28 cellular contexts compared by ENCODE assay signal in the genomic region with DNA sequence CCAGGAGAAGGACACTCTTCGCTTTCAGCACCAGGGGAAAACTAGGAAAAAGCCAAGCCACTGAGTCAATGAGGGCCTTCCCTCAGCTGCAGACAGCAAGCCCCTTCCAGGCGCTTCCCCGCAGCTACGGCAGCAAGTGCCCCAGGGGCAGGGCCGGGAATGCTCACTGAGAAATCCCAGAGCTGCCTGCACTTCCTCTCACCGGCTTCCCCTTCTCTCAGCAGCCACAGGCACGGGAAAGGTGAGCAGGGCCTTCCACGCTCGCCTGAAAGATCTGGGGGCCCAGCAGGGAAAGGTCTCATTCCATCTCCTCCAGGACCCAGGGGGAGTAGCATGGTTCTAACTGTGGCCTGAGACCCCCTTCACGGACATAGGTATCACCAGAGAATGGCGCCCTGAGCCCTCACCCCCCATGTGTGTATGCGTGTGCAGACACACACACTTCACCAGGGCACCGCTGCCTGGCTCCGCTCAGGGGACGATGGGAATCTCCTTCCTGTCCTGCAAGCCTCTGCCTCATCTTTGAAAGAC. TPM values are rescaled to one million over a fixed set of nuclear protein-coding genes. Genes with fewer than 3 reads are reported as not detected.
DNase-seq lines count a peak whose midpoint lies in the region; ATAC-seq and TF ChIP-seq lines count a peak whose summit lies in the region.
"Had no signal": no experiment of that assay in that cellular context is flagged by ENCODE, and none has a peak within 500 bp of the region (broad histone marks: within the 10 kb centered on the region; RNA-seq: fewer than 3 reads in every experiment).

No MANE protein-coding gene starts in this region.

- H4K8ac ChIP-seq in IMR-90 (ENCODE audit: low read depth in 2 of 2, low read length in 2 of 2), result no peak overlapping the region

- no peaks in the 10 kb centered on the region for H3K27me3 ChIP-seq in BLaER1 treated with 17β-estradiol and CSF1 and Interleukin-3, amounts not matched to agents 10 nM and 100 nM
- H3K27me3 ChIP-seq in IMR-90 (ENCODE audit: control insufficient read depth, insufficient read depth, low read length) (no peaks in the 10 kb centered on the region; the same call in 1 of the 2 replicates), endodermal cell (ENCODE audit: control insufficient read depth, insufficient read depth, low read length, poor library complexity, severe bottlenecking) (no peaks in the 10 kb centered on the region), neural progenitor cell (no peaks in the 10 kb centered on the region), dorsolateral prefrontal cortex (no peaks in the 10 kb centered on the region), colonic mucosa (no peaks in the 10 kb centered on the region)
- H3K27me3 ChIP-seq: heart right ventricle, upper lobe of right lung had no signal

- 97% methylated on average over 3 of the region's 15 CpGs; no CpG with 5 or more reads in 1 of the 2 experiments for WGBS in IMR-90 (ENCODE audit: extremely low coverage in 2 of 2, insufficient read length in 1 of 2), 2 experiments
- WGBS in endodermal cell (ENCODE audit: insufficient coverage in 1 of 2, insufficient read length in 1 of 2), 2 experiments, result 73 to 88% methylated on average over 4 to 15 of the region's 15 CpGs

- CTCF ChIA-PET in IMR-90 (lab: Yijun Ruan, JAX), result no interaction called here

- H4K91ac ChIP-seq in IMR-90 (ENCODE audit: insufficient read depth, low read depth, low read length), result no peak overlapping the region

- no peaks in the 10 kb centered on the region for H3K9me3 ChIP-seq in BLaER1 treated with 17β-estradiol and CSF1 and Interleukin-3, amounts not matched to agents 10 nM and 100 nM (replicated peaks in 1 of 11)
- H3K9me3 ChIP-seq in IMR-90 (ENCODE audit: control insufficient read depth, insufficient read depth, low read length) (no peaks in the 10 kb centered on the region), endodermal cell (ENCODE audit: control insufficient read depth, low read length) (no peaks in the 10 kb centered on the region), neural progenitor cell (ENCODE audit: low read depth) (no peaks in the 10 kb centered on the region), colonic mucosa (no peaks in the 10 kb centered on the region)
- H3K9me3 ChIP-seq: heart right ventricle, upper lobe of right lung had no signal

- H2BK15ac ChIP-seq in IMR-90 (ENCODE audit: low read depth, low read length), result no peak overlapping the region

- H3K27me3 Mint-ChIP-seq in endodermal cell (ENCODE audit: insufficient read depth), result peaks cover 3% of the 10 kb centered on the region
- peaks cover 11% of the 10 kb centered on the region for H3K27me3 Mint-ChIP-seq in neural progenitor cell (ENCODE audit: insufficient read depth, low read depth)
- H3K27me3 Mint-ChIP-seq: activated T-cell treated with anti-CD3 and anti-CD28 coated beads, Interleukin-2, amount 50 U/mL, for 24 hours had no signal

- H3K4me3 Mint-ChIP-seq in endodermal cell (no peak overlapping the region), neural progenitor cell (no peak overlapping the region)
- H3K4me3 Mint-ChIP-seq: activated CD4-positive, alpha-beta T cell treated with anti-CD3 and anti-CD28 coated beads, Interleukin-2, amount 10 ng/mL, durations not matched to agents 24 days and 14 days; activated T-cell treated with anti-CD3 and anti-CD28 coated beads, Interleukin-2, amount 50 U/mL, for 24 hours; T-helper 2 cell treated with Interferon-gamma antibody and Interleukin-4, amounts not matched to agents 5 μg/mL and 100 μg/mL, for 36 hours had no signal

- peaks cover 27% of the 10 kb centered on the region for H3K4me1 Mint-ChIP-seq in endodermal cell
- H3K4me1 Mint-ChIP-seq in neural progenitor cell, result peaks cover 57% of the 10 kb centered on the region

- DNase-seq in IMR-90 (no peak), endodermal cell (peak; percentile 74), neural progenitor cell (ENCODE audit: low spot score) (no peak), dorsolateral prefrontal cortex (no peak), nucleus accumbens (lab: John Stamatoyannopoulos, UW) (no peak), colonic mucosa (no peak)
- DNase-seq: activated CD4-positive, alpha-beta T cell treated with anti-CD3 and anti-CD28 coated beads, Interleukin-2, amount 10 ng/mL, durations not matched to agents 24 days and 14 days; activated T-cell treated with anti-CD3 and anti-CD28 coated beads, Interleukin-2, amount 50 U/mL, for 24 hours; Calu3; DND-41; effector CD4-positive, alpha-beta T cell; heart right ventricle; left cardiac atrium; mammary epithelial cell; NCI-H1694; NCI-H524; PC-3; substantia nigra; upper lobe of right lung; WERI-Rb-1 had no signal

- H3K9me3 Mint-ChIP-seq in endodermal cell (no peaks in the 10 kb centered on the region), neural progenitor cell (no peaks in the 10 kb centered on the region)
- H3K9me3 Mint-ChIP-seq: activated CD4-positive, alpha-beta T cell treated with anti-CD3 and anti-CD28 coated beads, Interleukin-2, amount 10 ng/mL, durations not matched to agents 24 days and 14 days; activated T-cell treated with anti-CD3 and anti-CD28 coated beads, Interleukin-2, amount 50 U/mL, for 24 hours; T-helper 2 cell treated with Interferon-gamma antibody and Interleukin-4, amounts not matched to agents 5 μg/mL and 100 μg/mL, for 36 hours had no signal

- H3K9me1 ChIP-seq in IMR-90 (ENCODE audit: insufficient read depth, low read length), result peaks cover 7% of the 10 kb centered on the region; the same call in 1 of the 2 replicates

- no peaks in the 10 kb centered on the region for H3K79me1 ChIP-seq in IMR-90 (ENCODE audit: low read depth in 1 of 2, low read length in 2 of 2)

- ATAC-seq in IMR-90 (ENCODE audit: low read depth) (no peak), GM19467 (IDR thresholded peaks at IDR 0.05; ENCODE audit: unreplicated experiment) (no peak)
- ATAC-seq: heart right ventricle, HepG2, left cardiac atrium, PC-3, Right ventricle myocardium inferior, upper lobe of right lung had no signal

- H3K36me3 Mint-ChIP-seq in endodermal cell (ENCODE audit: low read depth), result no peaks in the 10 kb centered on the region
- no peaks in the 10 kb centered on the region for H3K36me3 Mint-ChIP-seq in neural progenitor cell
- H3K36me3 Mint-ChIP-seq: brain had no signal

- TF ChIP-seq CTCF in IMR-90 (conservative IDR thresholded peaks at IDR 0.05; ENCODE audit: low read depth, low read length) (no peak), endodermal cell (conservative IDR thresholded peaks at IDR 0.05) (no peak), neural progenitor cell (IDR thresholded peaks at IDR 0.05) (no peak), dorsolateral prefrontal cortex (IDR thresholded peaks at IDR 0.05 in 54 of 56, conservative IDR thresholded peaks at IDR 0.05 in 2 of 56; ENCODE audit: low read depth in 1 of 56, partially characterized antibody in 56 of 56) (no peak), colonic mucosa (IDR thresholded peaks at IDR 0.05) (no peak)

- H3F3A ChIP-seq in neural progenitor cell (ENCODE audit: low read depth), result no peaks in the 10 kb centered on the region

- intact Hi-C loops in IMR-90 (cut with micrococcal nuclease), result no loop called here
- intact Hi-C loops in dorsolateral prefrontal cortex (cut with DNase I), result no loop called here
- intact Hi-C loops in colonic mucosa (cut with DNase I), result no loop called here

- no peak overlapping the region for H3K18ac ChIP-seq in IMR-90 (ENCODE audit: low read depth, low read length)

- no peaks in the 10 kb centered on the region for H3K36me3 ChIP-seq in BLaER1 treated with 17β-estradiol and CSF1 and Interleukin-3, amounts not matched to agents 10 nM and 100 nM
- H3K36me3 ChIP-seq in IMR-90 (ENCODE audit: control insufficient read depth, insufficient read depth, low read length) (no peaks in the 10 kb centered on the region), endodermal cell (ENCODE audit: control insufficient read depth, insufficient read depth, low read length) (no peaks in the 10 kb centered on the region), neural progenitor cell (no peaks in the 10 kb centered on the region), colonic mucosa (no peaks in the 10 kb centered on the region)
- H3K36me3 ChIP-seq: heart right ventricle, upper lobe of right lung, WERI-Rb-1 had no signal

- BruUV-seq in IMR-90 (replicated peaks; lab: Mats Ljungman, UMichigan), result no TSS peak

- no peak overlapping the region for H2BK120ac ChIP-seq in IMR-90 (ENCODE audit: low read depth, low read length)

- H2AFZ ChIP-seq in IMR-90 (replicated peaks; ENCODE audit: low read length, poor library complexity) (no peak overlapping the region), neural progenitor cell (replicated peaks) (peak overlapping the region; percentile 46)

- TF ChIP-seq POLR2A in IMR-90 (IDR thresholded peaks at IDR 0.05; ENCODE audit: low read depth, low read length), result no peak

- H3K4me2 ChIP-seq in BLaER1 treated with 17β-estradiol and CSF1 and Interleukin-3, amounts not matched to agents 10 nM and 100 nM, result peak overlapping the region; percentile 68 to 100 (median 93)
- H3K4me2 ChIP-seq in IMR-90 (ENCODE audit: low read depth, low read length), result no peak overlapping the region
- no peak overlapping the region for H3K4me2 ChIP-seq in neural progenitor cell

- POLR2A ChIA-PET in IMR-90 (lab: Charles Lee; ENCODE audit: unreplicated experiment), result no interaction called here

- H3K9ac ChIP-seq in BLaER1 treated with 17β-estradiol and CSF1 and Interleukin-3, amounts not matched to agents 10 nM and 100 nM, result no peak overlapping the region; a peak in 1 of 22 replicates
- H3K9ac ChIP-seq in IMR-90 (ENCODE audit: low read depth, low read length) (no peak overlapping the region), endodermal cell (ENCODE audit: extremely low read depth, low read length, poor library complexity, severe bottlenecking) (no peak overlapping the region), neural progenitor cell (no peak overlapping the region), colonic mucosa (ENCODE audit: low read depth in 2 of 2, low read length in 2 of 2) (no peak overlapping the region)

- in situ Hi-C loops in IMR-90 (cut with MboI; ENCODE audit: low sequenced_read_pairs), result no loop called here

- TF ChIP-seq RAD21 in IMR-90 (IDR thresholded peaks at IDR 0.05; ENCODE audit: low read length), result no peak

- H2AK9ac ChIP-seq in IMR-90 (replicated peaks; ENCODE audit: low read depth, low read length, poor library complexity), result no peak overlapping the region

- peaks cover 90 to 98% (median 97%) of the 10 kb centered on the region in 10 experiments for H3K4me1 ChIP-seq in BLaER1 treated with 17β-estradiol and CSF1 and Interleukin-3, amounts not matched to agents 10 nM and 100 nM
- H3K4me1 ChIP-seq in IMR-90 (ENCODE audit: control insufficient read depth, insufficient read depth, low read length) (peaks cover 7% of the 10 kb centered on the region; the same call in 1 of the 2 replicates), endodermal cell (ENCODE audit: control insufficient read depth, insufficient read depth, low read length) (no peaks in the 10 kb centered on the region), neural progenitor cell (peaks cover 11% of the 10 kb centered on the region), colonic mucosa (peaks cover 16% of the 10 kb centered on the region)

- H3K27ac Mint-ChIP-seq in endodermal cell (no peak overlapping the region), neural progenitor cell (peak overlapping the region; percentile 88)
- H3K27ac Mint-ChIP-seq: activated T-cell treated with anti-CD3 and anti-CD28 coated beads, Interleukin-2, amount 50 U/mL, for 24 hours; T-helper 2 cell treated with Interferon-gamma antibody and Interleukin-4, amounts not matched to agents 5 μg/mL and 100 μg/mL, for 36 hours had no signal

- no peaks in the 10 kb centered on the region for H3K79me2 ChIP-seq in neural progenitor cell (ENCODE audit: low read depth)

- dilution Hi-C loops in IMR-90 (cut with HindIII; ENCODE audit: low sequenced_read_pairs, unreplicated experiment), result no loop called here

- H3K14ac ChIP-seq in IMR-90 (replicated peaks; ENCODE audit: low read depth, low read length), result no peak overlapping the region

- H3K23ac ChIP-seq in IMR-90 (ENCODE audit: low read depth, low read length), result no peak overlapping the region

- no peak overlapping the region for H2BK20ac ChIP-seq in IMR-90 (ENCODE audit: low read depth, low read length)

- no peak overlapping the region for H3K56ac ChIP-seq in IMR-90 (ENCODE audit: extremely low read depth, insufficient read depth, low read length)

- no peaks in the 10 kb centered on the region for H4K20me1 ChIP-seq in BLaER1 treated with 17β-estradiol and CSF1 and Interleukin-3, amounts not matched to agents 10 nM and 100 nM
- no peaks in the 10 kb centered on the region for H4K20me1 ChIP-seq in IMR-90 (ENCODE audit: insufficient read depth, low read length)
- no peaks in the 10 kb centered on the region for H4K20me1 ChIP-seq in neural progenitor cell (ENCODE audit: low read depth)

- H4K5ac ChIP-seq in IMR-90 (ENCODE audit: low read depth, low read length), result no peak overlapping the region

- H3K4ac ChIP-seq in IMR-90 (ENCODE audit: low read depth, low read length), result no peak overlapping the region

- H3K27ac ChIP-seq in BLaER1 treated with 17β-estradiol and CSF1 and Interleukin-3, amounts not matched to agents 10 nM and 100 nM, result 0 out of 22 replicates have a peak overlapping the region, but pooled peaks of 1 of the 11 experiments have one; percentile 6
- no peak overlapping the region for H3K27ac ChIP-seq in IMR-90 (ENCODE audit: insufficient read depth, low read length)
- no peak overlapping the region for H3K27ac ChIP-seq in endodermal cell (ENCODE audit: low read depth, low read length)
- H3K27ac ChIP-seq in neural progenitor cell, result no peak overlapping the region
- no peak overlapping the region for H3K27ac ChIP-seq in dorsolateral prefrontal cortex
- H3K27ac ChIP-seq in colonic mucosa, result no peak overlapping the region
- H3K27ac ChIP-seq: C4-2B, heart right ventricle, HL-60, upper lobe of right lung, WERI-Rb-1 had no signal

- H2AK5ac ChIP-seq in IMR-90 (ENCODE audit: low read depth, low read length), result peak overlapping the region; percentile 39; the same call in 1 of the 2 replicates

- H3K4me3 ChIP-seq in BLaER1 treated with 17β-estradiol and CSF1 and Interleukin-3, amounts not matched to agents 10 nM and 100 nM, result no peak overlapping the region
- H3K4me3 ChIP-seq in IMR-90 (ENCODE audit: insufficient read depth, low read depth, low read length) (no peak overlapping the region), endodermal cell (ENCODE audit: low read length) (no peak overlapping the region), neural progenitor cell (no peak overlapping the region), dorsolateral prefrontal cortex (no peak overlapping the region), colonic mucosa (no peak overlapping the region)
- H3K4me3 ChIP-seq: heart right ventricle, upper lobe of right lung had no signal

- no peak overlapping the region for H2BK5ac ChIP-seq in IMR-90 (ENCODE audit: low read depth, low read length, poor library complexity, severe bottlenecking)

RNA-seq across cellular contexts. Expression of a gene that starts 29.6 kb away (rescaled TPM):
- 31.4 and 32.2 TPM in 2 replicates for total RNA-seq in IMR-90 (2012; rRNA removed)
- polyA plus RNA-seq in IMR-90 (2012; rRNA removed), result 46.3 and 51.1 TPM in 2 replicates
- polyA plus RNA-seq in IMR-90 (2012; cell fraction: cytosol; rRNA removed), result 52.1 and 52.3 TPM in 2 replicates
- 91.1 and 119 TPM in 2 replicates for polyA plus RNA-seq in IMR-90 (2012; cell fraction: nucleus; rRNA removed; ENCODE audit: low replicate concordance)
- total RNA-seq in endodermal cell, result 1 to 10 TPM; 1.4 to 3.8 TPM
- polyA plus RNA-seq in endodermal cell (2013, experiment 1 of 2), result 2.7 TPM
- polyA plus RNA-seq in endodermal cell (2013, experiment 2 of 2), result 2.6 TPM
- 1.3 and 3.7 TPM in 2 replicates for total RNA-seq in neural progenitor cell (ENCODE audit: low replicate concordance)
- total RNA-seq in dorsolateral prefrontal cortex, result 100 to 1,000 TPM in 7 of 120 experiments, 10 to 100 TPM in 113; 22.5 to 173 (median 64.0) TPM
- total RNA-seq in colonic mucosa, result 100 to 1,000 TPM in 1 of 2 donors, 10 to 100 TPM in 1; 74.2 to 142 TPM

Comparison
In these comparisons a context has a peak if more than half of its experiments do, and no peak if none do; other contexts are left out.
1. H3K4me2 ChIP-seq: peak in BLaER1 treated with 17β-estradiol and CSF1 and Interleukin-3, amounts not matched to agents 10 nM and 100 nM (11 of 11); none in IMR-90 (single experiment) and neural progenitor cell (single experiment).